ENCODE assay signal across 19 cellular contexts in genomic region chr9:91834740-91835139, GRCh38.
A peak's percentile ranks its signal among the peaks of the same experiment; 100 is the strongest.
DNase-seq lines count a peak whose midpoint lies in the region; ATAC-seq, FAIRE-seq and TF ChIP-seq lines count a peak whose summit lies in the region.
"Had no signal": no experiment of that assay in that cellular context is flagged by ENCODE, and none has a peak within 500 bp of the region (broad histone marks: within the 10 kb centered on the region; RNA-seq: fewer than 3 reads in every experiment).

No MANE protein-coding gene starts in this region.

- H3K27me3 Mint-ChIP-seq in nephron (ENCODE audit: low read depth), result no peaks in the 10 kb centered on the region

- peak; percentile 14 for ATAC-seq in left colon
- ATAC-seq: GM12878, HepG2, K562 had no signal

- no peaks in the 10 kb centered on the region for H3K36me3 ChIP-seq in bronchial epithelial cell (ENCODE audit: control insufficient read depth, insufficient read depth, low read length)
- no peaks in the 10 kb centered on the region for H3K36me3 ChIP-seq in thyroid gland
- H3K36me3 ChIP-seq: MG63 had no signal

- H3K27me3 ChIP-seq in bronchial epithelial cell (ENCODE audit: control insufficient read depth, insufficient read depth, low read length), result peaks cover 6% of the 10 kb centered on the region
- H3K27me3 ChIP-seq in thyroid gland, result no peaks in the 10 kb centered on the region
- H3K27me3 ChIP-seq: MG63 had no signal

- no peak for DNase-seq in bronchial epithelial cell (ENCODE audit: low read depth)
- no peak for DNase-seq in left colon
- DNase-seq in thyroid gland, result peak; percentile 76 to 79
- no peak for DNase-seq in dedifferentiated amniotic fluid mesenchymal stem cell (ENCODE audit: extremely low spot score)
- no peak for DNase-seq in DMS53 (lab: John Stamatoyannopoulos, UW)
- no peak for DNase-seq in AML-193 (lab: John Stamatoyannopoulos, UW)
- DNase-seq in NOMO-1 treated with DMSO at 0.1 percent for 48 hours (lab: John Stamatoyannopoulos, UW; ENCODE audit: unreplicated experiment), result no peak
- DNase-seq: CD4-positive, CD25-positive, alpha-beta regulatory T cell; DMS79 treated with DMSO at 0.1 percent for 48 hours; H9; MG63; NCI-H1417 treated with DMSO at 0.1 percent for 48 hours; NCI-H187; SIG-M5 had no signal

- intact Hi-C loops in left colon (cut with DNase I, micrococcal nuclease), result no loop called here
- intact Hi-C loops in thyroid gland (cut with DNase I), result no loop called here

- TF ChIP-seq CTCF in bronchial epithelial cell (IDR thresholded peaks at IDR 0.05; ENCODE audit: insufficient read depth, low read length, severe bottlenecking), result no peak
- TF ChIP-seq CTCF in nephron (IDR thresholded peaks at IDR 0.05; ENCODE audit: unreplicated experiment in 3 of 3), result no peak
- no peak for TF ChIP-seq CTCF in thyroid gland (IDR thresholded peaks at IDR 0.05)

- TF ChIP-seq POLR2A in thyroid gland (IDR thresholded peaks at IDR 0.05), result peak in 1 of 2 donors; percentile 37

- peak overlapping the region; percentile 51 to 73 (median 71) for H3K27ac Mint-ChIP-seq in nephron
- H3K27ac Mint-ChIP-seq: CD4-positive, CD25-positive, alpha-beta regulatory T cell had no signal

- peaks cover 4% of the 10 kb centered on the region for H3K36me3 Mint-ChIP-seq in nephron (ENCODE audit: low read depth)
- H3K36me3 Mint-ChIP-seq: CD4-positive, CD25-positive, alpha-beta regulatory T cell had no signal

- H3K4me1 ChIP-seq in thyroid gland, result peaks cover 40 to 53% of the 10 kb centered on the region in 2 donors

- 17 to 26% methylated on average over 3 of the region's 3 CpGs for WGBS in thyroid gland, 2 donors

- peaks cover 61% of the 10 kb centered on the region for H3K4me1 Mint-ChIP-seq in nephron
- H3K4me1 Mint-ChIP-seq: CD4-positive, CD25-positive, alpha-beta regulatory T cell had no signal

- peak overlapping the region in 1 of 3 experiments; percentile 25 for H3K4me3 Mint-ChIP-seq in nephron
- H3K4me3 Mint-ChIP-seq: CD4-positive, CD25-positive, alpha-beta regulatory T cell; H9 had no signal

- H3K9me3 Mint-ChIP-seq in nephron, result no peaks in the 10 kb centered on the region
- H3K9me3 Mint-ChIP-seq: CD4-positive, CD25-positive, alpha-beta regulatory T cell; H9 had no signal

- H3K9me3 ChIP-seq in thyroid gland, result no peaks in the 10 kb centered on the region
- H3K9me3 ChIP-seq: MG63 had no signal

- peak overlapping the region; percentile 88 to 94 (median 93) for H3K27ac ChIP-seq in thyroid gland
- H3K27ac ChIP-seq: RWPE1 had no signal

- FAIRE-seq in bronchial epithelial cell (lab: Jason Lieb, UNC), result peak; percentile 13
- FAIRE-seq: GM12878, HepG2, K562 had no signal

- H3K4me3 ChIP-seq in bronchial epithelial cell (ENCODE audit: low read depth, low read length) (no peak overlapping the region), thyroid gland (replicated peaks in 1 of 3) (no peak overlapping the region)
- H3K4me3 ChIP-seq: GM12878, K562, MG63 had no signal

Comparison
In these comparisons a context has a peak if more than half of its experiments do, and no peak if none do; other contexts are left out.
1. DNase-seq: peak in thyroid gland (2 of 2); none in bronchial epithelial cell (single experiment), left colon (0 of 2), dedifferentiated amniotic fluid mesenchymal stem cell (single experiment), DMS53 (single experiment), AML-193 (0 of 2) and NOMO-1 treated with DMSO at 0.1 percent for 48 hours (single experiment).